ENCODE assay signal across 22 cellular contexts in the genomic region with DNA sequence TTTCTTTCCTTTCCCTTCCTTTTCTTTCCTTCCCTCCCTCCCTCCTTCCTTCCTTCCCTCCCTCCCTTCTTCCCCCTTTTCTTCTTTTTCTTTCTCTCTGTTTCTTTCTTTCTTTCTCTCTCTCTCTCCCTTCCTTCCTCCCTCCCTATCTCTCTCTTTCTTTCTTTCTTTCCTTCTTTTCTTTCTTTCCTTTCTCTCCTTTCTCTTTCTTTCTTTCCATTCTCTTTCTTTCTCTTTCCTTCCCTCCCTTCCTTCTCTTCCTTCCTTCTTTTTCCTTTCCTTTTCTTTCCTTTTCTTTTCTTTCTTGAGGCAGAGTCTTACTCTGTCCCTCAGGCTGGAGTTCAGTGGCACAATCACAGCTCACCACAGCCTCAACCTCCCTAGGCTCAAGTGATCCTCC. TPM values are rescaled to one million over a fixed set of nuclear protein-coding genes. Genes with fewer than 3 reads are reported as not detected.
"Had no signal": no experiment of that assay in that cellular context is flagged by ENCODE, and none has a peak within 500 bp of the region (broad histone marks: within the 10 kb centered on the region; RNA-seq: fewer than 3 reads in every experiment).

No MANE protein-coding gene starts in this region.

- ATAC-seq: activated naive CD8-positive, alpha-beta T cell treated with anti-CD3 and anti-CD28 coated beads, Interleukin-2, amount 50 U/mL, for 24 hours; heart right ventricle; left cardiac atrium; pancreas; psoas muscle had no signal

- H3K4me1 ChIP-seq: pancreas, psoas muscle, right atrium auricular region had no signal

- H3K27me3 ChIP-seq: heart right ventricle, neutrophil, pancreas, right atrium auricular region had no signal

- H3K27ac Mint-ChIP-seq: activated naive CD4-positive, alpha-beta T cell treated with anti-CD3 and anti-CD28 coated beads for 36 hours; activated naive CD8-positive, alpha-beta T cell treated with anti-CD3 and anti-CD28 coated beads, Interleukin-2, amount 50 U/mL, for 24 hours; nephron; type B pancreatic cell had no signal

- H3K4me3 ChIP-seq: heart right ventricle, pancreas, psoas muscle, right atrium auricular region, thoracic aorta had no signal

- H3K4me1 Mint-ChIP-seq: nephron had no signal

- H3K36me3 Mint-ChIP-seq: type B pancreatic cell had no signal

- H3K4me3 Mint-ChIP-seq: activated naive CD4-positive, alpha-beta T cell treated with anti-CD3 and anti-CD28 coated beads for 36 hours; activated naive CD8-positive, alpha-beta T cell treated with anti-CD3 and anti-CD28 coated beads, Interleukin-2, amount 50 U/mL, for 24 hours; nephron; type B pancreatic cell had no signal

- H3K27ac ChIP-seq: heart right ventricle, neutrophil, pancreas, psoas muscle, right atrium auricular region, thoracic aorta, WERI-Rb-1 had no signal

- DNase-seq: activated effector memory CD4-positive, alpha-beta T cell treated with Interleukin-2 at 50 U/mL for 16 hours; activated naive CD4-positive, alpha-beta T cell treated with anti-CD3 and anti-CD28 coated beads for 36 hours; activated naive CD8-positive, alpha-beta T cell treated with anti-CD3 and anti-CD28 coated beads, Interleukin-2, amount 50 U/mL, for 24 hours; activated T-cell treated with anti-CD3 and anti-CD28 coated beads, Interleukin-2, amount 50 U/mL, for 48 hours; dermis blood vessel endothelial cell; effector CD8-positive, alpha-beta T cell; erythroblast; foreskin fibroblast; heart right ventricle; islet precursor cell; left cardiac atrium; pancreas; psoas muscle; stimulated activated CD4-positive, alpha-beta T cell treated with anti-CD3 and anti-CD28 coated beads, Interleukin-1b, Interleukin-23, amount 100 ng/mL, for 48 hours; WERI-Rb-1 had no signal

- H3K36me3 ChIP-seq: neutrophil, right atrium auricular region, thoracic aorta, WERI-Rb-1 had no signal

- FAIRE-seq: pancreas, TTC549 had no signal

- H3K9me3 ChIP-seq: heart right ventricle, neutrophil, pancreas, psoas muscle, right atrium auricular region, thoracic aorta had no signal

- H3K27me3 Mint-ChIP-seq: activated naive CD8-positive, alpha-beta T cell treated with anti-CD3 and anti-CD28 coated beads, Interleukin-2, amount 50 U/mL, for 24 hours had no signal

- H3K9me3 Mint-ChIP-seq: activated naive CD4-positive, alpha-beta T cell treated with anti-CD3 and anti-CD28 coated beads for 36 hours; activated naive CD8-positive, alpha-beta T cell treated with anti-CD3 and anti-CD28 coated beads, Interleukin-2, amount 50 U/mL, for 24 hours; nephron; type B pancreatic cell had no signal

RNA-seq across cellular contexts. Expression of a gene that starts 34.3 kb away (rescaled TPM):
- total RNA-seq: chondrocyte had no signal
